7 cellular contexts compared by ENCODE assay signal in genomic region chr1:180881806-180882509, GRCh38. TPM values are rescaled to one million over a fixed set of nuclear protein-coding genes. Genes with fewer than 3 reads are reported as not detected.
A peak's percentile ranks its signal among the peaks of the same experiment; 100 is the strongest.
DNase-seq lines count a peak whose midpoint lies in the region; ATAC-seq and TF ChIP-seq lines count a peak whose summit lies in the region.

No MANE protein-coding gene starts in this region.

- TF ChIP-seq CTCF in astrocyte of the spinal cord (IDR thresholded peaks at IDR 0.05; ENCODE audit: low read depth, low read length) = peak; percentile 36
- TF ChIP-seq CTCF in upper lobe of left lung (IDR thresholded peaks at IDR 0.05) = peak in 4 of 6 experiments; percentile 17 to 52 (median 42)
- TF ChIP-seq CTCF in omental fat pad (IDR thresholded peaks at IDR 0.05) = no peak

- H3K27ac ChIP-seq in upper lobe of left lung = no peak overlapping the region

- H3K36me3 ChIP-seq in upper lobe of left lung = peaks cover 0 to 48% (median 4%) of the 10 kb centered on the region in 4 donors

- TF ChIP-seq POLR2A in upper lobe of left lung (IDR thresholded peaks at IDR 0.05) = no peak

- DNase-seq in GM03348 (ENCODE audit: low spot score) (peak; percentile 73), NCI-H524 (lab: John Stamatoyannopoulos, UW) (peak; percentile 26 to 76), astrocyte of the spinal cord (ENCODE audit: low read depth, low spot score) (peak; percentile 56), iPS-NIHi7 (ENCODE audit: extremely low spot score) (peak; percentile 67), upper lobe of left lung (no peak), omental fat pad (ENCODE audit: low spot score) (no peak)

- TF ChIP-seq EP300 in upper lobe of left lung (IDR thresholded peaks at IDR 0.05) = no peak

- 69 to 75% methylated on average over 6 of the region's 6 CpGs for WGBS in upper lobe of left lung, 2 donors

- no peaks in the 10 kb centered on the region for H3K4me1 ChIP-seq in upper lobe of left lung

- in situ Hi-C loops in astrocyte of the spinal cord (cut with HindIII; ENCODE audit: low sequenced_read_pairs) = no loop called here

- no peaks in the 10 kb centered on the region for H3K9me3 ChIP-seq in upper lobe of left lung

- ATAC-seq in HG03066 (IDR thresholded peaks at IDR 0.05; ENCODE audit: low read depth, unreplicated experiment) (peak; percentile 80), upper lobe of left lung (ENCODE audit: low FRiP score in 2 of 2) (peak in 1 of 2 donors; percentile 59), omental fat pad (ENCODE audit: low FRiP score) (no peak)

- no peaks in the 10 kb centered on the region for H3K27me3 ChIP-seq in upper lobe of left lung

- H3K4me3 ChIP-seq in astrocyte of the spinal cord (ENCODE audit: low read depth, low read length) (no peak overlapping the region), upper lobe of left lung (no peak overlapping the region)

RNA-seq across cellular contexts. Expression of gene KIAA1614, which starts 30.7 kb away (rescaled TPM):
- 10 to 100 TPM in 1 of 6 donors, 1 to 10 TPM in 4, under 1 TPM in 1; 0.79 to 11.9 (median 4.4) TPM for total RNA-seq in upper lobe of left lung
- 1 to 10 TPM; 2.5 to 7.7 (median 5.1) TPM for total RNA-seq in omental fat pad

Comparison
In these comparisons a context has a peak if more than half of its experiments do, and no peak if none do; other contexts are left out.
1. DNase-seq: peak in GM03348 (single experiment), NCI-H524 (2 of 2), astrocyte of the spinal cord (single experiment) and iPS-NIHi7 (single experiment); none in upper lobe of left lung (0 of 2) and omental fat pad (single experiment).
2. CTCF ChIP-seq: peak in astrocyte of the spinal cord (single experiment) and upper lobe of left lung (4 of 6); none in omental fat pad (0 of 3).